In genomic region chr1:39490596-39491145, GRCh38 we compare ENCODE assay signal across 9 cellular contexts. TPM values are rescaled to one million over a fixed set of nuclear protein-coding genes. Genes with fewer than 3 reads are reported as not detected.
DNase-seq lines count a peak whose midpoint lies in the region; ATAC-seq and TF ChIP-seq lines count a peak whose summit lies in the region.
"Had no signal": no experiment of that assay in that cellular context is flagged by ENCODE, and none has a peak within 500 bp of the region (broad histone marks: within the 10 kb centered on the region; RNA-seq: fewer than 3 reads in every experiment).

No MANE protein-coding gene starts in this region.

- CTCF ChIA-PET in MCF 10A (lab: Yijun Ruan, JAX), result interaction anchor here (1.2 kb wide), 1 partner anchor 19 kb away, joined by 4 read pairs; no protein-coding TSS in a partner anchor

- peak overlapping the region; percentile 70 for H3K4me3 ChIP-seq in BLaER1
- peak overlapping the region; percentile 35 to 49 (median 37) for H3K4me3 ChIP-seq in right lobe of liver
- H3K4me3 ChIP-seq in transverse colon, result peak overlapping the region; percentile 7 to 51 (median 42)

- H3K36me3 ChIP-seq in BLaER1 (peaks cover 27% of the 10 kb centered on the region), right lobe of liver (peaks cover 5 to 17% (median 10%) of the 10 kb centered on the region in 4 donors), transverse colon (peaks cover 0 to 16% (median under 1%) of the 10 kb centered on the region in 4 donors)

- TF ChIP-seq CTCF in MCF 10A (IDR thresholded peaks at IDR 0.05; ENCODE audit: unreplicated experiment) (no peak), right lobe of liver (IDR thresholded peaks at IDR 0.05) (no peak), transverse colon (IDR thresholded peaks at IDR 0.05) (no peak)

- 35% methylated on average over 2 of the region's 32 CpGs for WGBS in right lobe of liver (ENCODE audit: insufficient coverage, low coverage, low lambda C conversion rate, missing lambda C conversion rate)
- WGBS in transverse colon (ENCODE audit: low coverage in 1 of 2), 2 donors, result 13% methylated on average over 25 of the region's 32 CpGs; no CpG with 5 or more reads in 1 of the 2 donors

- DNase-seq in NCI-H69 (lab: John Stamatoyannopoulos, UW) (peak; percentile 40), MCF 10A (ENCODE audit: unreplicated experiment) (no peak), right lobe of liver (no peak), transverse colon (peak; percentile 44), NCI-H226 (no peak)

- H4K20me1 ChIP-seq in BLaER1, result peaks cover 50% of the 10 kb centered on the region

- in situ Hi-C loops in transverse colon (cut with MboI; ENCODE audit: low pct_ligation_motif_present in 1 of 4, low pct_unique_long_range_greater_than_20kb in 1 of 4, low sequenced_read_pairs in 3 of 4), result loop anchor here in 1 of 4 donors (10.0 kb wide), 1 partner anchor 294 kb away; the partner anchor contains the start of gene BMP8B

- POLR2A ChIA-PET in MCF 10A (lab: Yijun Ruan, JAX), result no interaction called here

- H3K4me1 Mint-ChIP-seq in MCF 10A (ENCODE audit: insufficient read depth, unreplicated experiment), result no peaks in the 10 kb centered on the region

- intact Hi-C loops in MCF 10A (cut with micrococcal nuclease), result no loop called here
- intact Hi-C loops in right lobe of liver (cut with DNase I), result no loop called here
- intact Hi-C loops in transverse colon (cut with DNase I; ENCODE audit: low total_unique reads), result no loop called here

- ATAC-seq in GM21526 (IDR thresholded peaks at IDR 0.05; ENCODE audit: low FRiP score, unreplicated experiment) (peak; percentile 17), right lobe of liver (peak; percentile 5 to 39 (median 28)), HG02938 (IDR thresholded peaks at IDR 0.05; ENCODE audit: unreplicated experiment) (no peak)

- H3K27me3 Mint-ChIP-seq in MCF 10A (ENCODE audit: insufficient read depth, unreplicated experiment), result no peaks in the 10 kb centered on the region

- H3K9me3 Mint-ChIP-seq in MCF 10A (ENCODE audit: unreplicated experiment), result no peaks in the 10 kb centered on the region

- H3K27ac Mint-ChIP-seq in MCF 10A (ENCODE audit: low read depth, unreplicated experiment), result peak overlapping the region; percentile 43

- peak overlapping the region; percentile 44 for H3K4me3 Mint-ChIP-seq in MCF 10A (ENCODE audit: unreplicated experiment)

- H3K9ac ChIP-seq in BLaER1, result peak overlapping the region; percentile 60; the same call in 1 of the 2 replicates

- H3K27me3 ChIP-seq in BLaER1 (peaks cover 42% of the 10 kb centered on the region), right lobe of liver (no peaks in the 10 kb centered on the region), transverse colon (peaks cover 40% of the 10 kb centered on the region)

- BruUV-seq in MCF 10A (replicated peaks; lab: Mats Ljungman, UMichigan), result no TSS peak

- peaks cover 32% of the 10 kb centered on the region for H3K4me1 ChIP-seq in BLaER1
- H3K4me1 ChIP-seq in right lobe of liver, result peaks cover 0 to 5% (median 0%) of the 10 kb centered on the region in 4 donors
- H3K4me1 ChIP-seq in transverse colon, result peaks cover 5 to 17% (median 11%) of the 10 kb centered on the region in 4 donors

- TF ChIP-seq EP300 in transverse colon (IDR thresholded peaks at IDR 0.05; ENCODE audit: low read depth), result no peak

- no peak for TF ChIP-seq POLR2A in right lobe of liver (IDR thresholded peaks at IDR 0.05)
- no peak for TF ChIP-seq POLR2A in transverse colon (IDR thresholded peaks at IDR 0.05)

- H3K27ac ChIP-seq in BLaER1 (no peak overlapping the region), right lobe of liver (no peak overlapping the region), transverse colon (peak overlapping the region in 3 of 4 donors; percentile 42 to 64 (median 61))

- H3K36me3 Mint-ChIP-seq in MCF 10A (ENCODE audit: insufficient read depth, unreplicated experiment), result peaks cover 34% of the 10 kb centered on the region

- peak overlapping the region; percentile 97 for H3K4me2 ChIP-seq in BLaER1

- no peaks in the 10 kb centered on the region for H3K9me3 ChIP-seq in BLaER1
- H3K9me3 ChIP-seq in right lobe of liver, result no peaks in the 10 kb centered on the region
- H3K9me3 ChIP-seq in transverse colon, result no peaks in the 10 kb centered on the region

RNA-seq across cellular contexts. Expression of gene BMP8A, which starts 0.8 kb away (rescaled TPM):
- total RNA-seq in MCF 10A (2022) (not detected in 2 replicates), right lobe of liver (under 1 TPM in 2 of 6 experiments, not detected in 4; 0.18 to 0.80 TPM), transverse colon (10 to 100 TPM in 2 of 4 donors, not detected in 2; 11.0 to 12.3 TPM)
- total RNA-seq: aorta had no signal

Comparison
In these comparisons a context has a peak if more than half of its experiments do, and no peak if none do; other contexts are left out.
1. H3K27ac ChIP-seq: peak in transverse colon (3 of 4); none in BLaER1 (single experiment) and right lobe of liver (0 of 3).
2. DNase-seq: peak in NCI-H69 (single experiment) and transverse colon (single experiment); none in MCF 10A (single experiment), right lobe of liver (0 of 3) and NCI-H226 (single experiment).
3. Peak in every context shown above with its lines, with median percentiles within 50 percentile points of each other: H3K4me3 ChIP-seq.